In the genomic region with DNA sequence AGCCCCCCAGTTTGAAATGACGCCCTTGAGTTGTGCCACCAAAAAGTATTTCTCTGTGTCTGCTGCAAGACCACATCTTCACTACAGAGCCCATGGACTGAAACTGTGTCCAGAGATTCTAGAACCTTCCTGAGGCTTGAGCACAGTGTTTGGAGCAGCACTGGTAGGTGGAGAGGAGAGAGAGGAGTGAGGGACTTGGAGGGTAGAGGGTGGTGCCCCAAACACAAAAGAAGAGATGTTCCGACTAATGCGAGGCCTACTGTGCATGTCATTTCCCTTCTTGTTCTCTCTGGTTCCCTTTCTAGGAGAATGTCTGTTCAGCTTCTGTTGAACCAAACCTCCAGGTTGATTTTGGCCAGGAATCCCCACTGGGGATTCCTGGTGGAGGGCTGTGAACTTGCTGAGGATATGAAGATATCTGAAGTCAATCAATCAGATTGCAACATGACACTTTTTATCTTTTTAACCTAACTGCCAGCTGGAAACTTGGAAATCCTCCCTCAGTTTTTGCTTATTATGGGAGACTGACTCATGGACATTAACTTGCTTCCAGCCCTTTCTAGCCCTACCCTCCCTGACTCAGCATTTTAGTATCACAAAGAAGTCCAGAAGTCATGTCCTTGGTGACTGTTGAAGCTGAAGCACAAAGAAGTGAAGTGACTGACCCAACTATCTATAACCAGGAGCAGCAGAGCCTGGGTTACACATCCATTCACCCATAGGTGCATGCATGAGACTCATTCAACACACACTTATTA, we compare ENCODE assay signal across 1 cellular context.
TF ChIP-seq lines count a peak whose summit lies in the region.

No MANE protein-coding gene starts in this region.

TF ChIP-seq in K562, 482 proteins besides CTCF, POLR2A, EP300 and RAD21 (continued from another document and continues in another):
- TF ChIP-seq ZNF445 (CRISPR knock-in tag; IDR thresholded peaks at IDR 0.05; ENCODE audit: low read depth) (no peak), SUPT5H (IDR thresholded peaks at IDR 0.05) (no peak), CREBBP (IDR thresholded peaks at IDR 0.05; ENCODE audit: low read depth, low read length) (no peak), CXXC5 (CRISPR knock-in tag; IDR thresholded peaks at IDR 0.05) (peak; percentile 26; the same call in 1 of the 2 replicates), PHB2 (IDR thresholded peaks at IDR 0.05; ENCODE audit: low read depth) (no peak), NR3C1 (CRISPR knock-in tag; IDR thresholded peaks at IDR 0.05) (no peak), ILK (tag; IDR thresholded peaks at IDR 0.05; ENCODE audit: borderline replicate concordance, low read depth) (no peak), SOX6 (IDR thresholded peaks at IDR 0.05) (no peak), ESRRB (CRISPR knock-in tag; IDR thresholded peaks at IDR 0.05; ENCODE audit: borderline replicate concordance) (no peak), SIN3B (IDR thresholded peaks at IDR 0.05; ENCODE audit: low read depth) (no peak), CEBPB (tag; IDR thresholded peaks at IDR 0.05) (peak; percentile 63; the same call in 1 of the 2 replicates), ZNF124 (CRISPR knock-in tag; IDR thresholded peaks at IDR 0.05) (no peak), ARID2 (IDR thresholded peaks at IDR 0.05) (no peak), BRD4 (IDR thresholded peaks at IDR 0.05) (no peak), RBBP5 (IDR thresholded peaks at IDR 0.05; ENCODE audit: borderline replicate concordance, insufficient read depth, low read length, poor library complexity, severe bottlenecking) (no peak), ZNF699 (CRISPR knock-in tag; IDR thresholded peaks at IDR 0.05; ENCODE audit: insufficient replicate concordance) (no peak), CTBP1 (IDR thresholded peaks at IDR 0.05; ENCODE audit: borderline replicate concordance) (peak; percentile 48; the same call in 1 of the 2 replicates), JUN (IDR thresholded peaks at IDR 0.05; ENCODE audit: borderline replicate concordance, low read depth, low read length) (no peak), JUN (CRISPR knock-in tag; IDR thresholded peaks at IDR 0.05; ENCODE audit: borderline replicate concordance) (no peak), ZNF12 (CRISPR knock-in tag; IDR thresholded peaks at IDR 0.05) (no peak), SMAD4 (CRISPR knock-in tag; conservative IDR thresholded peaks at IDR 0.05) (peak; percentile 43; the same call in 1 of the 2 replicates), NCOA1 (IDR thresholded peaks at IDR 0.05; ENCODE audit: low read depth) (peak; percentile 20; the same call in 1 of the 2 replicates), RHOXF2B (CRISPR knock-in tag; conservative IDR thresholded peaks at IDR 0.05) (no peak), NONO (IDR thresholded peaks at IDR 0.05; ENCODE audit: low read depth in 2 of 2, low read length in 1 of 2) (no peak), ZNF24 (IDR thresholded peaks at IDR 0.05) (0 out of 2 replicates have a peak, but pooled peaks have one; percentile 46), PCBP2 (IDR thresholded peaks at IDR 0.05; ENCODE audit: low read depth, low read length, poor library complexity, severe bottlenecking) (no peak), GABPB2 (CRISPR knock-in tag; conservative IDR thresholded peaks at IDR 0.05) (no peak), ZSCAN29 (IDR thresholded peaks at IDR 0.05) (no peak), BCL6 (CRISPR knock-in tag; IDR thresholded peaks at IDR 0.05) (no peak), GTF2E2 (tag; IDR thresholded peaks at IDR 0.05) (no peak), NFIX (CRISPR knock-in tag; IDR thresholded peaks at IDR 0.05; ENCODE audit: low read depth) (no peak), HNRNPH1 (optimal IDR thresholded peaks at IDR 0.05; ENCODE audit: low read depth, low read length) (no peak)
- TF ChIP-seq, protein P1, sequence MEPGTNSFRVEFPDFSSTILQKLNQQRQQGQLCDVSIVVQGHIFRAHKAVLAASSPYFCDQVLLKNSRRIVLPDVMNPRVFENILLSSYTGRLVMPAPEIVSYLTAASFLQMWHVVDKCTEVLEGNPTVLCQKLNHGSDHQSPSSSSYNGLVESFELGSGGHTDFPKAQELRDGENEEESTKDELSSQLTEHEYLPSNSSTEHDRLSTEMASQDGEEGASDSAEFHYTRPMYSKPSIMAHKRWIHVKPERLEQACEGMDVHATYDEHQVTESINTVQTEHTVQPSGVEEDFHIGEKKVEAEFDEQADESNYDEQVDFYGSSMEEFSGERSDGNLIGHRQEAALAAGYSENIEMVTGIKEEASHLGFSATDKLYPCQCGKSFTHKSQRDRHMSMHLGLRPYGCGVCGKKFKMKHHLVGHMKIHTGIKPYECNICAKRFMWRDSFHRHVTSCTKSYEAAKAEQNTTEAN (CRISPR knock-in tag; IDR thresholded peaks at IDR 0.05), result no peak
- TF ChIP-seq, protein P2, sequence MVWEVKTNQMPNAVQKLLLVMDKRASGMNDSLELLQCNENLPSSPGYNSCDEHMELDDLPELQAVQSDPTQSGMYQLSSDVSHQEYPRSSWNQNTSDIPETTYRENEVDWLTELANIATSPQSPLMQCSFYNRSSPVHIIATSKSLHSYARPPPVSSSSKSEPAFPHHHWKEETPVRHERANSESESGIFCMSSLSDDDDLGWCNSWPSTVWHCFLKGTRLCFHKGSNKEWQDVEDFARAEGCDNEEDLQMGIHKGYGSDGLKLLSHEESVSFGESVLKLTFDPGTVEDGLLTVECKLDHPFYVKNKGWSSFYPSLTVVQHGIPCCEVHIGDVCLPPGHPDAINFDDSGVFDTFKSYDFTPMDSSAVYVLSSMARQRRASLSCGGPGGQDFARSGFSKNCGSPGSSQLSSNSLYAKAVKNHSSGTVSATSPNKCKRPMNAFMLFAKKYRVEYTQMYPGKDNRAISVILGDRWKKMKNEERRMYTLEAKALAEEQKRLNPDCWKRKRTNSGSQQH (CRISPR knock-in tag; IDR thresholded peaks at IDR 0.05), result no peak
- TF ChIP-seq, protein P3, sequence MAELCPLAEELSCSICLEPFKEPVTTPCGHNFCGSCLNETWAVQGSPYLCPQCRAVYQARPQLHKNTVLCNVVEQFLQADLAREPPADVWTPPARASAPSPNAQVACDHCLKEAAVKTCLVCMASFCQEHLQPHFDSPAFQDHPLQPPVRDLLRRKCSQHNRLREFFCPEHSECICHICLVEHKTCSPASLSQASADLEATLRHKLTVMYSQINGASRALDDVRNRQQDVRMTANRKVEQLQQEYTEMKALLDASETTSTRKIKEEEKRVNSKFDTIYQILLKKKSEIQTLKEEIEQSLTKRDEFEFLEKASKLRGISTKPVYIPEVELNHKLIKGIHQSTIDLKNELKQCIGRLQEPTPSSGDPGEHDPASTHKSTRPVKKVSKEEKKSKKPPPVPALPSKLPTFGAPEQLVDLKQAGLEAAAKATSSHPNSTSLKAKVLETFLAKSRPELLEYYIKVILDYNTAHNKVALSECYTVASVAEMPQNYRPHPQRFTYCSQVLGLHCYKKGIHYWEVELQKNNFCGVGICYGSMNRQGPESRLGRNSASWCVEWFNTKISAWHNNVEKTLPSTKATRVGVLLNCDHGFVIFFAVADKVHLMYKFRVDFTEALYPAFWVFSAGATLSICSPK (IDR thresholded peaks at IDR 0.05; ENCODE audit: borderline replicate concordance), result no peak
- TF ChIP-seq, protein P4, sequence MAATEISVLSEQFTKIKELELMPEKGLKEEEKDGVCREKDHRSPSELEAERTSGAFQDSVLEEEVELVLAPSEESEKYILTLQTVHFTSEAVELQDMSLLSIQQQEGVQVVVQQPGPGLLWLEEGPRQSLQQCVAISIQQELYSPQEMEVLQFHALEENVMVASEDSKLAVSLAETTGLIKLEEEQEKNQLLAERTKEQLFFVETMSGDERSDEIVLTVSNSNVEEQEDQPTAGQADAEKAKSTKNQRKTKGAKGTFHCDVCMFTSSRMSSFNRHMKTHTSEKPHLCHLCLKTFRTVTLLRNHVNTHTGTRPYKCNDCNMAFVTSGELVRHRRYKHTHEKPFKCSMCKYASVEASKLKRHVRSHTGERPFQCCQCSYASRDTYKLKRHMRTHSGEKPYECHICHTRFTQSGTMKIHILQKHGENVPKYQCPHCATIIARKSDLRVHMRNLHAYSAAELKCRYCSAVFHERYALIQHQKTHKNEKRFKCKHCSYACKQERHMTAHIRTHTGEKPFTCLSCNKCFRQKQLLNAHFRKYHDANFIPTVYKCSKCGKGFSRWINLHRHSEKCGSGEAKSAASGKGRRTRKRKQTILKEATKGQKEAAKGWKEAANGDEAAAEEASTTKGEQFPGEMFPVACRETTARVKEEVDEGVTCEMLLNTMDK (IDR thresholded peaks at IDR 0.05; ENCODE audit: borderline replicate concordance, insufficient read depth, low read depth, low read length, poor library complexity, severe bottlenecking), result no peak
- TF ChIP-seq, protein P5, sequence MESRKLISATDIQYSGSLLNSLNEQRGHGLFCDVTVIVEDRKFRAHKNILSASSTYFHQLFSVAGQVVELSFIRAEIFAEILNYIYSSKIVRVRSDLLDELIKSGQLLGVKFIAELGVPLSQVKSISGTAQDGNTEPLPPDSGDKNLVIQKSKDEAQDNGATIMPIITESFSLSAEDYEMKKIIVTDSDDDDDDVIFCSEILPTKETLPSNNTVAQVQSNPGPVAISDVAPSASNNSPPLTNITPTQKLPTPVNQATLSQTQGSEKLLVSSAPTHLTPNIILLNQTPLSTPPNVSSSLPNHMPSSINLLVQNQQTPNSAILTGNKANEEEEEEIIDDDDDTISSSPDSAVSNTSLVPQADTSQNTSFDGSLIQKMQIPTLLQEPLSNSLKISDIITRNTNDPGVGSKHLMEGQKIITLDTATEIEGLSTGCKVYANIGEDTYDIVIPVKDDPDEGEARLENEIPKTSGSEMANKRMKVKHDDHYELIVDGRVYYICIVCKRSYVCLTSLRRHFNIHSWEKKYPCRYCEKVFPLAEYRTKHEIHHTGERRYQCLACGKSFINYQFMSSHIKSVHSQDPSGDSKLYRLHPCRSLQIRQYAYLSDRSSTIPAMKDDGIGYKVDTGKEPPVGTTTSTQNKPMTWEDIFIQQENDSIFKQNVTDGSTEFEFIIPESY (CRISPR knock-in tag; IDR thresholded peaks at IDR 0.05), result no peak
- TF ChIP-seq, protein P6, sequence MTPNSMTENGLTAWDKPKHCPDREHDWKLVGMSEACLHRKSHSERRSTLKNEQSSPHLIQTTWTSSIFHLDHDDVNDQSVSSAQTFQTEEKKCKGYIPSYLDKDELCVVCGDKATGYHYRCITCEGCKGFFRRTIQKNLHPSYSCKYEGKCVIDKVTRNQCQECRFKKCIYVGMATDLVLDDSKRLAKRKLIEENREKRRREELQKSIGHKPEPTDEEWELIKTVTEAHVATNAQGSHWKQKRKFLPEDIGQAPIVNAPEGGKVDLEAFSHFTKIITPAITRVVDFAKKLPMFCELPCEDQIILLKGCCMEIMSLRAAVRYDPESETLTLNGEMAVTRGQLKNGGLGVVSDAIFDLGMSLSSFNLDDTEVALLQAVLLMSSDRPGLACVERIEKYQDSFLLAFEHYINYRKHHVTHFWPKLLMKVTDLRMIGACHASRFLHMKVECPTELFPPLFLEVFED (CRISPR knock-in tag; conservative IDR thresholded peaks at IDR 0.05), result no peak
- TF ChIP-seq, protein P7, sequence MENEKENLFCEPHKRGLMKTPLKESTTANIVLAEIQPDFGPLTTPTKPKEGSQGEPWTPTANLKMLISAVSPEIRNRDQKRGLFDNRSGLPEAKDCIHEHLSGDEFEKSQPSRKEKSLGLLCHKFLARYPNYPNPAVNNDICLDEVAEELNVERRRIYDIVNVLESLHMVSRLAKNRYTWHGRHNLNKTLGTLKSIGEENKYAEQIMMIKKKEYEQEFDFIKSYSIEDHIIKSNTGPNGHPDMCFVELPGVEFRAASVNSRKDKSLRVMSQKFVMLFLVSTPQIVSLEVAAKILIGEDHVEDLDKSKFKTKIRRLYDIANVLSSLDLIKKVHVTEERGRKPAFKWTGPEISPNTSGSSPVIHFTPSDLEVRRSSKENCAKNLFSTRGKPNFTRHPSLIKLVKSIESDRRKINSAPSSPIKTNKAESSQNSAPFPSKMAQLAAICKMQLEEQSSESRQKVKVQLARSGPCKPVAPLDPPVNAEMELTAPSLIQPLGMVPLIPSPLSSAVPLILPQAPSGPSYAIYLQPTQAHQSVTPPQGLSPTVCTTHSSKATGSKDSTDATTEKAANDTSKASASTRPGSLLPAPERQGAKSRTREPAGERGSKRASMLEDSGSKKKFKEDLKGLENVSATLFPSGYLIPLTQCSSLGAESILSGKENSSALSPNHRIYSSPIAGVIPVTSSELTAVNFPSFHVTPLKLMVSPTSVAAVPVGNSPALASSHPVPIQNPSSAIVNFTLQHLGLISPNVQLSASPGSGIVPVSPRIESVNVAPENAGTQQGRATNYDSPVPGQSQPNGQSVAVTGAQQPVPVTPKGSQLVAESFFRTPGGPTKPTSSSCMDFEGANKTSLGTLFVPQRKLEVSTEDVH (IDR thresholded peaks at IDR 0.05; ENCODE audit: low read depth, partially characterized antibody), result no peak
- TF ChIP-seq, protein P8, sequence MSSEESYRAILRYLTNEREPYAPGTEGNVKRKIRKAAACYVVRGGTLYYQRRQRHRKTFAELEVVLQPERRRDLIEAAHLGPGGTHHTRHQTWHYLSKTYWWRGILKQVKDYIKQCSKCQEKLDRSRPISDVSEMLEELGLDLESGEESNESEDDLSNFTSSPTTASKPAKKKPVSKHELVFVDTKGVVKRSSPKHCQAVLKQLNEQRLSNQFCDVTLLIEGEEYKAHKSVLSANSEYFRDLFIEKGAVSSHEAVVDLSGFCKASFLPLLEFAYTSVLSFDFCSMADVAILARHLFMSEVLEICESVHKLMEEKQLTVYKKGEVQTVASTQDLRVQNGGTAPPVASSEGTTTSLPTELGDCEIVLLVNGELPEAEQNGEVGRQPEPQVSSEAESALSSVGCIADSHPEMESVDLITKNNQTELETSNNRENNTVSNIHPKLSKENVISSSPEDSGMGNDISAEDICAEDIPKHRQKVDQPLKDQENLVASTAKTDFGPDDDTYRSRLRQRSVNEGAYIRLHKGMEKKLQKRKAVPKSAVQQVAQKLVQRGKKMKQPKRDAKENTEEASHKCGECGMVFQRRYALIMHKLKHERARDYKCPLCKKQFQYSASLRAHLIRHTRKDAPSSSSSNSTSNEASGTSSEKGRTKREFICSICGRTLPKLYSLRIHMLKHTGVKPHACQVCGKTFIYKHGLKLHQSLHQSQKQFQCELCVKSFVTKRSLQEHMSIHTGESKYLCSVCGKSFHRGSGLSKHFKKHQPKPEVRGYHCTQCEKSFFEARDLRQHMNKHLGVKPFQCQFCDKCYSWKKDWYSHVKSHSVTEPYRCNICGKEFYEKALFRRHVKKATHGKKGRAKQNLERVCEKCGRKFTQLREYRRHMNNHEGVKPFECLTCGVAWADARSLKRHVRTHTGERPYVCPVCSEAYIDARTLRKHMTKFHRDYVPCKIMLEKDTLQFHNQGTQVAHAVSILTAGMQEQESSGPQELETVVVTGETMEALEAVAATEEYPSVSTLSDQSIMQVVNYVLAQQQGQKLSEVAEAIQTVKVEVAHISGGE (CRISPR knock-in tag; IDR thresholded peaks at IDR 0.05), result peak in 1 of 3 experiments; percentile 67; a peak in 2 of 6 replicates
- TF ChIP-seq, protein P9, sequence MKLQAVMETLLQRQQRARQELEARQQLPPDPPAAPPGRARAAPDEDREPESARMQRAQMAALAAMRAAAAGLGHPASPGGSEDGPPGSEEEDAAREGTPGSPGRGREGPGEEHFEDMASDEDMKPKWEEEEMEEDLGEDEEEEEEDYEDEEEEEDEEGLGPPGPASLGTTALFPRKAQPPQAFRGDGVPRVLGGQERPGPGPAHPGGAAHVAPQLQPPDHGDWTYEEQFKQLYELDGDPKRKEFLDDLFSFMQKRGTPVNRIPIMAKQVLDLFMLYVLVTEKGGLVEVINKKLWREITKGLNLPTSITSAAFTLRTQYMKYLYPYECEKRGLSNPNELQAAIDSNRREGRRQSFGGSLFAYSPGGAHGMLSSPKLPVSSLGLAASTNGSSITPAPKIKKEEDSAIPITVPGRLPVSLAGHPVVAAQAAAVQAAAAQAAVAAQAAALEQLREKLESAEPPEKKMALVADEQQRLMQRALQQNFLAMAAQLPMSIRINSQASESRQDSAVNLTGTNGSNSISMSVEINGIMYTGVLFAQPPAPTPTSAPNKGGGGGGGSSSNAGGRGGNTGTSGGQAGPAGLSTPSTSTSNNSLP (IDR thresholded peaks at IDR 0.05; ENCODE audit: borderline replicate concordance, low read depth, low read length), result no peak; the same call in 1 of the 2 replicates
